Comparison of ENCODE assay signal across 15 cellular contexts in genomic region chr2:45274190-45274926, GRCh38.
A peak's percentile ranks its signal among the peaks of the same experiment; 100 is the strongest.
DNase-seq lines count a peak whose midpoint lies in the region; ATAC-seq and TF ChIP-seq lines count a peak whose summit lies in the region.
"Had no signal": no experiment of that assay in that cellular context is flagged by ENCODE, and none has a peak within 500 bp of the region (broad histone marks: within the 10 kb centered on the region; RNA-seq: fewer than 3 reads in every experiment).

No MANE protein-coding gene starts in this region.

- WGBS in prostate gland: 30% methylated on average over 8 of the region's 8 CpGs

- CTCF ChIA-PET in activated CD4-positive, alpha-beta memory T cell treated with anti-CD3 and anti-CD28 coated beads for 36 hours (lab: Charles Lee): no interaction called here

- no peak for TF ChIP-seq CTCF in prostate gland (IDR thresholded peaks at IDR 0.05)

- H3K36me3 ChIP-seq in H7 (replicated peaks; ENCODE audit: control insufficient read depth, insufficient read depth, low read length): no peaks in the 10 kb centered on the region
- no peaks in the 10 kb centered on the region for H3K36me3 ChIP-seq in endocrine pancreas (ENCODE audit: control insufficient read depth, insufficient read depth, low read length)
- H3K36me3 ChIP-seq in prostate gland: no peaks in the 10 kb centered on the region

- no peaks in the 10 kb centered on the region for H3K36me3 Mint-ChIP-seq in activated CD4-positive, alpha-beta memory T cell treated with anti-CD3 and anti-CD28 coated beads for 36 hours
- H3K36me3 Mint-ChIP-seq: CD4-positive, CD25-positive, alpha-beta regulatory T cell had no signal

- peak overlapping the region; percentile 48 to 70 for H3K27ac ChIP-seq in prostate gland

- H3K4me3 ChIP-seq in H7 (ENCODE audit: insufficient read depth, low read depth, low read length) (no peak overlapping the region), endocrine pancreas (ENCODE audit: control insufficient read depth, insufficient read depth, low read length) (peak overlapping the region; percentile 25), prostate gland (no peak overlapping the region)

- POLR2A ChIA-PET in activated CD4-positive, alpha-beta memory T cell treated with anti-CD3 and anti-CD28 coated beads for 36 hours (lab: Charles Lee): no interaction called here

- peak; percentile 42 for DNase-seq in H7
- peak; percentile 94 for DNase-seq in NCI-H2196 treated with DMSO at 0.1 percent for 48 hours (lab: John Stamatoyannopoulos, UW; ENCODE audit: unreplicated experiment)
- peak; percentile 22 for DNase-seq in prostate gland (ENCODE audit: low spot score)
- no peak for DNase-seq in EL
- DNase-seq in activated gamma-delta T cell (lab: John Stamatoyannopoulos, UW): no peak
- DNase-seq in activated CD4-positive, alpha-beta memory T cell treated with anti-CD3 and anti-CD28 coated beads for 36 hours: no peak
- DNase-seq: activated CD4-positive, alpha-beta T cell treated with anti-CD3 and anti-CD28 coated beads for 48 hours; activated naive CD4-positive, alpha-beta T cell; CD4-positive, CD25-positive, alpha-beta regulatory T cell; KG1; NK-92 treated with Interleukin-12 subunit alpha and Interleukin-12 subunit beta, amount 100 ng/mL, for 24 hours; stimulated activated CD4-positive, alpha-beta T cell treated with anti-CD3 and anti-CD28 coated beads, Interleukin-2, amount 100 ng/mL, for 24 hours had no signal

- no peak overlapping the region for H3K27ac Mint-ChIP-seq in activated CD4-positive, alpha-beta memory T cell treated with anti-CD3 and anti-CD28 coated beads for 36 hours
- H3K27ac Mint-ChIP-seq: CD4-positive, CD25-positive, alpha-beta regulatory T cell; stimulated activated naive CD8-positive, alpha-beta T cell treated with anti-CD3 and anti-CD28 coated beads, Interleukin-15, Interleukin-2, amounts not matched to agents 100 ng/mL and 50 ng/mL, for 24 hours had no signal

- H3K9ac ChIP-seq in endocrine pancreas (ENCODE audit: control insufficient read depth, insufficient read depth, low read length): no peak overlapping the region

- no peaks in the 10 kb centered on the region for H3K9me3 ChIP-seq in endocrine pancreas (ENCODE audit: control insufficient read depth, low read length)
- H3K9me3 ChIP-seq in prostate gland: no peaks in the 10 kb centered on the region

- H3K9me3 Mint-ChIP-seq in activated CD4-positive, alpha-beta memory T cell treated with anti-CD3 and anti-CD28 coated beads for 36 hours: no peaks in the 10 kb centered on the region
- H3K9me3 Mint-ChIP-seq: stimulated activated naive CD8-positive, alpha-beta T cell treated with anti-CD3 and anti-CD28 coated beads, Interleukin-15, Interleukin-2, amounts not matched to agents 100 ng/mL and 50 ng/mL, for 24 hours had no signal

- TF ChIP-seq POLR2A in prostate gland (IDR thresholded peaks at IDR 0.05): no peak

- intact Hi-C loops in prostate gland (cut with DNase I): no loop called here
- intact Hi-C loops in activated CD4-positive, alpha-beta memory T cell treated with anti-CD3 and anti-CD28 coated beads for 36 hours (cut with micrococcal nuclease): no loop called here

- H3K4me3 Mint-ChIP-seq in activated CD4-positive, alpha-beta memory T cell treated with anti-CD3 and anti-CD28 coated beads for 36 hours: no peak overlapping the region
- H3K4me3 Mint-ChIP-seq: CD4-positive, CD25-positive, alpha-beta regulatory T cell; stimulated activated naive CD8-positive, alpha-beta T cell treated with anti-CD3 and anti-CD28 coated beads, Interleukin-15, Interleukin-2, amounts not matched to agents 100 ng/mL and 50 ng/mL, for 24 hours had no signal

- peaks cover 1% of the 10 kb centered on the region for H3K27me3 Mint-ChIP-seq in activated CD4-positive, alpha-beta memory T cell treated with anti-CD3 and anti-CD28 coated beads for 36 hours

- no peaks in the 10 kb centered on the region for H3K4me1 Mint-ChIP-seq in activated CD4-positive, alpha-beta memory T cell treated with anti-CD3 and anti-CD28 coated beads for 36 hours (ENCODE audit: low read depth)
- H3K4me1 Mint-ChIP-seq: CD4-positive, CD25-positive, alpha-beta regulatory T cell had no signal

- peaks cover 6% of the 10 kb centered on the region for H3K4me1 ChIP-seq in endocrine pancreas (ENCODE audit: control insufficient read depth, insufficient read depth, low read length)
- peaks cover 7% of the 10 kb centered on the region for H3K4me1 ChIP-seq in prostate gland (replicated peaks)

- ATAC-seq in HG02763 (IDR thresholded peaks at IDR 0.05; ENCODE audit: unreplicated experiment): no peak

- H3K27me3 ChIP-seq in H7 (ENCODE audit: control insufficient read depth, insufficient read depth, low read length): no peaks in the 10 kb centered on the region
- no peaks in the 10 kb centered on the region for H3K27me3 ChIP-seq in endocrine pancreas (ENCODE audit: control insufficient read depth, insufficient read depth, low read length)
- no peaks in the 10 kb centered on the region for H3K27me3 ChIP-seq in prostate gland (replicated peaks; ENCODE audit: insufficient read depth)

Comparison
In these comparisons a context has a peak if more than half of its experiments do, and no peak if none do; other contexts are left out.
1. DNase-seq: peak in H7 (single experiment), NCI-H2196 treated with DMSO at 0.1 percent for 48 hours (single experiment) and prostate gland (single experiment); none in EL (single experiment), activated gamma-delta T cell (single experiment) and activated CD4-positive, alpha-beta memory T cell treated with anti-CD3 and anti-CD28 coated beads for 36 hours (single experiment).